ENCODE assay signal across 7 cellular contexts in the genomic region with DNA sequence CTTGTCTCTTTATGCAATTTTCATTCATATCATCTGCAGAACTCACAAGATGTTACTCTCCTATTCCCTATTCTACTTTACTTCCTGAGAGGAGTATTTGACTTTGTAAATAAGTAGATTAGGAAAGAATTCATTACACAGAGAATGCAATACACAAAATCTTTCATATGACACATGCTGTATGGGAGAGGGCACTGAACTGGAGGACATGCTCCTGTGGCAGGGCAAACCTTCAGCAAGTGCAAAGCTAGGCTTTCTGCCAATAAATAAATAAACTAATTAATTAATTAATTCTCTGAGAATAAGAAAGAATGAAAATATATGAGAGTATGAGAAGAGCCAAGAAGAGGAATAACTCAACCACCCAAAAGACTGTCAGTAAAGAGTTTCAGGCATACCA.
"Had no signal": no experiment of that assay in that cellular context is flagged by ENCODE, and none has a peak within 500 bp of the region (broad histone marks: within the 10 kb centered on the region; RNA-seq: fewer than 3 reads in every experiment).

No MANE protein-coding gene starts in this region.

- H3K4me3 ChIP-seq: GM12878 had no signal

- ATAC-seq: GM12878 had no signal

- FAIRE-seq: G401.6, GM12878, GM12891, GM18507, GM19239 had no signal

- DNase-seq: GDM1, GF-D8 had no signal
